Comparison of ENCODE assay signal across 8 cellular contexts in genomic region chr7:105013818-105014724, GRCh38. TPM values are rescaled to one million over a fixed set of nuclear protein-coding genes. Genes with fewer than 3 reads are reported as not detected.
DNase-seq lines count a peak whose midpoint lies in the region; ATAC-seq, FAIRE-seq and TF ChIP-seq lines count a peak whose summit lies in the region.

TSS of gene KMT2E (plus strand) at chr7:105014205. CDS start at chr7:105040953, 26,748 bp downstream.

- no peak for FAIRE-seq in D721Med (lab: Jason Lieb, UNC)
- no peak for FAIRE-seq in RCC 7860 (lab: Jason Lieb, UNC)

- no peak for TF ChIP-seq CTCF in D721Med (IDR thresholded peaks at IDR 0.05; ENCODE audit: insufficient read depth, missing control alignments)

- H3K9me3 Mint-ChIP-seq in IgD-negative memory B cell, result peaks cover 0 to 10% (median 0%) of the 10 kb centered on the region in 3 donors
- peaks cover 0 to 9% (median 0%) of the 10 kb centered on the region in 9 donors for H3K9me3 Mint-ChIP-seq in naive thymus-derived CD8-positive, alpha-beta T cell

- POLR2A ChIA-PET in naive thymus-derived CD8-positive, alpha-beta T cell (lab: Charles Lee), result interaction anchor here (0.7 to 14.6 kb wide), 41 partner anchors 8 to 1670 kb away, joined by 3 to 500 read pairs (median 3); partner anchors contain the start of genes DNAJC2, NAMPT, RINT1 and SRPK2

- DNase-seq in D721Med (ENCODE audit: insufficient read length, low spot score) (peak; percentile 21), RCC 7860 (ENCODE audit: low spot score) (peak; percentile 80), activated T-helper 1 cell treated with Interleukin-2 at 50 U/mL for 16 hours (ENCODE audit: low read depth) (peak; percentile 89), fibroblast of gingiva (ENCODE audit: low read depth) (peak; percentile 82)
- DNase-seq in naive thymus-derived CD8-positive, alpha-beta T cell, result peak; percentile 88 to 96 (median 94)
- DNase-seq in stimulated activated naive CD4-positive, alpha-beta T cell (lab: John Stamatoyannopoulos, UW), result peak; percentile 89 to 96 (median 90)

- H3K4me1 Mint-ChIP-seq in IgD-negative memory B cell, result peaks cover 25 to 37% (median 34%) of the 10 kb centered on the region in 3 donors
- H3K4me1 Mint-ChIP-seq in naive thymus-derived CD8-positive, alpha-beta T cell, result peaks cover 26 to 55% (median 35%) of the 10 kb centered on the region in 4 donors

- H3K4me3 Mint-ChIP-seq in IgD-negative memory B cell, result peak within 1 kb of the TSS; percentile 99 to 100 (median 100)
- H3K4me3 Mint-ChIP-seq in naive thymus-derived CD8-positive, alpha-beta T cell, result peak within 1 kb of the TSS; percentile 94 to 100 (median 98)

- no peaks in the 10 kb centered on the region for H3K27me3 Mint-ChIP-seq in IgD-negative memory B cell
- peaks cover 0 to 12% (median 0%) of the 10 kb centered on the region in 5 donors for H3K27me3 Mint-ChIP-seq in naive thymus-derived CD8-positive, alpha-beta T cell

- peak; percentile 33 for ATAC-seq in GM21528 (IDR thresholded peaks at IDR 0.05; ENCODE audit: low FRiP score, unreplicated experiment)
- ATAC-seq in naive thymus-derived CD8-positive, alpha-beta T cell, result peak; percentile 30 to 37

- H3K27ac Mint-ChIP-seq in IgD-negative memory B cell, result peak within 1 kb of the TSS; percentile 100
- H3K27ac Mint-ChIP-seq in naive thymus-derived CD8-positive, alpha-beta T cell, result peak within 1 kb of the TSS; percentile 99 to 100 (median 100)

- H3K36me3 Mint-ChIP-seq in IgD-negative memory B cell, result peaks cover 5% of the 10 kb centered on the region
- peaks cover 9 to 27% (median 16%) of the 10 kb centered on the region in 3 donors for H3K36me3 Mint-ChIP-seq in naive thymus-derived CD8-positive, alpha-beta T cell

RNA-seq across cellular contexts. Expression of gene KMT2E, which starts in this region (rescaled TPM):
- 239 TPM for polyA plus RNA-seq in IgD-negative memory B cell
- 100 to 1,000 TPM; 186 to 188 TPM for total RNA-seq in naive thymus-derived CD8-positive, alpha-beta T cell
- polyA plus RNA-seq in naive thymus-derived CD8-positive, alpha-beta T cell, result 100 to 1,000 TPM; 119 to 193 (median 140) TPM

Comparison
In these comparisons a context has a peak if more than half of its experiments do, and no peak if none do; other contexts are left out.
1. Peak in every context shown above with its lines: DNase-seq and ATAC-seq.
2. DNase-seq: peak in every context shown above with its lines; median percentile 94 in naive thymus-derived CD8-positive, alpha-beta T cell; 90 in stimulated activated naive CD4-positive, alpha-beta T cell; 89 in activated T-helper 1 cell treated with Interleukin-2 at 50 U/mL for 16 hours; 82 in fibroblast of gingiva; 80 in RCC 7860; 21 in D721Med.